Comparison of ENCODE assay signal across 8 cellular contexts in genomic region chr18:55779461-55779710, GRCh38.
DNase-seq lines count a peak whose midpoint lies in the region; ATAC-seq and TF ChIP-seq lines count a peak whose summit lies in the region.

No MANE protein-coding gene starts in this region.

- DNase-seq in NAMALWA (ENCODE audit: low spot score) (peak; percentile 41), NCI-H1436 treated with DMSO at 0.1 percent for 48 hours (lab: John Stamatoyannopoulos, UW) (no peak), NCI-H146 treated with DMSO at 0.1 percent for 48 hours (lab: John Stamatoyannopoulos, UW; ENCODE audit: unreplicated experiment) (no peak)

- no peak for ATAC-seq in GM21367 (IDR thresholded peaks at IDR 0.05; ENCODE audit: unreplicated experiment)
- no peak for ATAC-seq in HG03135 (IDR thresholded peaks at IDR 0.05; ENCODE audit: unreplicated experiment)

- no peaks in the 10 kb centered on the region for H3K36me3 ChIP-seq in BLaER1 treated with 17β-estradiol and CSF1 and Interleukin-3, amounts not matched to agents 10 nM and 100 nM
- H3K36me3 ChIP-seq in esophagus (ENCODE audit: control insufficient read depth in 2 of 2, insufficient read depth in 2 of 2, low read length in 1 of 2) (no peaks in the 10 kb centered on the region), neural cell (ENCODE audit: insufficient read depth, low read length) (no peaks in the 10 kb centered on the region)

- H3K27me3 ChIP-seq in BLaER1 treated with 17β-estradiol and CSF1 and Interleukin-3, amounts not matched to agents 10 nM and 100 nM, result peaks cover 15 to 42% (median 37%) of the 10 kb centered on the region in 11 experiments
- H3K27me3 ChIP-seq in esophagus (ENCODE audit: control insufficient read depth in 1 of 2, insufficient read depth in 2 of 2, low read length in 2 of 2) (peaks cover 0 to 5% of the 10 kb centered on the region in 2 donors), neural cell (ENCODE audit: insufficient read depth, low read depth, low read length) (peaks cover 41% of the 10 kb centered on the region)

- no peak for TF ChIP-seq EP300 in neural cell (conservative IDR thresholded peaks at IDR 0.05; ENCODE audit: poor library complexity, severe bottlenecking)

- no peak for TF ChIP-seq RAD21 in neural cell (conservative IDR thresholded peaks at IDR 0.05)

- no peaks in the 10 kb centered on the region for H3F3A ChIP-seq in neural cell (ENCODE audit: insufficient read depth, low read length, poor library complexity, severe bottlenecking)

- peak overlapping the region; percentile 60 to 79 (median 68) for H3K4me3 ChIP-seq in BLaER1 treated with 17β-estradiol and CSF1 and Interleukin-3, amounts not matched to agents 10 nM and 100 nM
- H3K4me3 ChIP-seq in esophagus (ENCODE audit: low read depth in 1 of 2, low read length in 2 of 2) (peak overlapping the region; percentile 47 to 66), neural cell (ENCODE audit: low read length) (peak overlapping the region; percentile 69)

- H3K9me2 ChIP-seq in neural cell (ENCODE audit: insufficient read depth, low read length), result no peaks in the 10 kb centered on the region

- H3K9me3 ChIP-seq in BLaER1 treated with 17β-estradiol and CSF1 and Interleukin-3, amounts not matched to agents 10 nM and 100 nM (replicated peaks in 1 of 11), result no peaks in the 10 kb centered on the region
- no peaks in the 10 kb centered on the region for H3K9me3 ChIP-seq in esophagus (ENCODE audit: control insufficient read depth in 2 of 2, insufficient read depth in 1 of 2, low read depth in 1 of 2, low read length in 1 of 2)
- H3K9me3 ChIP-seq in neural cell (ENCODE audit: low read length), result no peaks in the 10 kb centered on the region

- H3K4me1 ChIP-seq in BLaER1 treated with 17β-estradiol and CSF1 and Interleukin-3, amounts not matched to agents 10 nM and 100 nM, result peaks cover 12 to 42% (median 33%) of the 10 kb centered on the region in 10 experiments
- H3K4me1 ChIP-seq in esophagus (ENCODE audit: control insufficient read depth in 2 of 2, insufficient read depth in 2 of 2, low read length in 1 of 2), result peaks cover 0 to 4% of the 10 kb centered on the region in 2 donors

- peak overlapping the region; percentile 59 to 80 (median 76); a peak in 21 of 22 replicates for H3K9ac ChIP-seq in BLaER1 treated with 17β-estradiol and CSF1 and Interleukin-3, amounts not matched to agents 10 nM and 100 nM
- H3K9ac ChIP-seq in neural cell (ENCODE audit: low read length), result no peak overlapping the region

- WGBS in esophagus, 2 donors, result 9 to 11% methylated on average over 8 of the region's 8 CpGs

- no peaks in the 10 kb centered on the region for H3K79me2 ChIP-seq in neural cell (replicated peaks; ENCODE audit: insufficient read depth, low read length)

- H3K4me2 ChIP-seq in BLaER1 treated with 17β-estradiol and CSF1 and Interleukin-3, amounts not matched to agents 10 nM and 100 nM, result peak overlapping the region; percentile 87 to 99 (median 98)
- peak overlapping the region; percentile 4 for H3K4me2 ChIP-seq in neural cell (ENCODE audit: low read length)

- TF ChIP-seq CTCF in neural cell (IDR thresholded peaks at IDR 0.05; ENCODE audit: poor library complexity, severe bottlenecking), result no peak

- no peak overlapping the region for H2AFZ ChIP-seq in neural cell (ENCODE audit: low read depth, low read length)

- no peaks in the 10 kb centered on the region for H4K20me1 ChIP-seq in BLaER1 treated with 17β-estradiol and CSF1 and Interleukin-3, amounts not matched to agents 10 nM and 100 nM
- no peaks in the 10 kb centered on the region for H4K20me1 ChIP-seq in neural cell (ENCODE audit: insufficient read depth)

- H3K27ac ChIP-seq in BLaER1 treated with 17β-estradiol and CSF1 and Interleukin-3, amounts not matched to agents 10 nM and 100 nM, result peak overlapping the region; percentile 48 to 77 (median 68); a peak in 21 of 22 replicates
- H3K27ac ChIP-seq in esophagus (ENCODE audit: low read depth in 2 of 2, low read length in 1 of 2), result no peak overlapping the region
- no peak overlapping the region for H3K27ac ChIP-seq in neural cell (ENCODE audit: low read length)

TF ChIP-seq in neural cell, 6 proteins besides CTCF, POLR2A, EP300 and RAD21:
- TF ChIP-seq POLR2AphosphoS5 (IDR thresholded peaks at IDR 0.05) (no peak), TAF1 (IDR thresholded peaks at IDR 0.05; ENCODE audit: low read depth) (no peak), REST (IDR thresholded peaks at IDR 0.05; ENCODE audit: borderline replicate concordance) (no peak), EZH2 (IDR thresholded peaks at IDR 0.05; ENCODE audit: borderline replicate concordance, insufficient read depth, low read length, poor library complexity, severe bottlenecking) (peak; percentile 10), SMC3 (conservative IDR thresholded peaks at IDR 0.05; ENCODE audit: poor library complexity) (no peak)
TF ChIP-seq in neural cell: peak in this region for 1.

Comparison
In these comparisons a context has a peak if more than half of its experiments do, and no peak if none do; other contexts are left out.
1. H3K27ac ChIP-seq: peak in BLaER1 treated with 17β-estradiol and CSF1 and Interleukin-3, amounts not matched to agents 10 nM and 100 nM (11 of 11); none in esophagus (0 of 2) and neural cell (single experiment).
2. Peak in every context shown above with its lines, with median percentiles within 50 percentile points of each other: H3K4me3 ChIP-seq.